ENCODE assay signal across 12 cellular contexts in the genomic region with DNA sequence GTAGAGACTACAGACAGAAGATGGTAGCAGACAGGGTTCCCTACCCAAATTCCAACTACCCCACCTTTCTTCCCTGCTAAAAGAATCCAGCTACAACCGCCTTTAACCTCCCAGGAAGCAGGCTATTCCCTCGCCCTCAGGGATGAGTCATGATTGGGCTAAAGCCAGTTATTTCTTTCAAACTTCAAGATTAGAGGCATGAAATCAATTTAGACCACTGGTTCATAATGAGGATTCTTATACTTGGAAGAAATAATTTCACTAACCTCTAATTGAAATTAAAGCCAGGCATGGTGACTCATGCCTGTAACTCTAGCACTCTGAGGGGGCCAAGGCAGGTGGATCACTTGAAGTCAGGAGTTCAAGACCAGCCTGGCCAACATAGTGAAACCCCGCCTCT. TPM values are rescaled to one million over a fixed set of nuclear protein-coding genes. Genes with fewer than 3 reads are reported as not detected.
A peak's percentile ranks its signal among the peaks of the same experiment; 100 is the strongest.
DNase-seq lines count a peak whose midpoint lies in the region; ATAC-seq and TF ChIP-seq lines count a peak whose summit lies in the region.
"Had no signal": no experiment of that assay in that cellular context is flagged by ENCODE, and none has a peak within 500 bp of the region (broad histone marks: within the 10 kb centered on the region; RNA-seq: fewer than 3 reads in every experiment).

No MANE protein-coding gene starts in this region.

- no peak overlapping the region for H3K27ac ChIP-seq in thyroid gland
- H3K27ac ChIP-seq: lower lobe of right lung had no signal

- no peak overlapping the region for H3K27ac Mint-ChIP-seq in activated naive CD4-positive, alpha-beta T cell treated with anti-CD3 and anti-CD28 coated beads, Interleukin-2, amount 50 U/mL, for 72 hours

- WGBS in thyroid gland, 2 donors = 61 to 80% methylated on average over 3 of the region's 3 CpGs

- H3K4me1 ChIP-seq in skeletal muscle satellite cell (ENCODE audit: control insufficient read depth, insufficient read depth, low read length) = peaks cover 11% of the 10 kb centered on the region
- H3K4me1 ChIP-seq in thyroid gland = peaks cover 26 to 27% of the 10 kb centered on the region in 2 donors
- H3K4me1 ChIP-seq: BE2C had no signal

- no peaks in the 10 kb centered on the region for H3K9me3 Mint-ChIP-seq in activated naive CD4-positive, alpha-beta T cell treated with anti-CD3 and anti-CD28 coated beads, Interleukin-2, amount 50 U/mL, for 72 hours

- H3K4me2 ChIP-seq in skeletal muscle satellite cell (ENCODE audit: low read length) = peak overlapping the region; percentile 22

- TF ChIP-seq CTCF in thyroid gland (IDR thresholded peaks at IDR 0.05) = no peak

- intact Hi-C loops in Right ventricle myocardium superior (cut with DNase I) (no loop called here), cardiac septum (cut with DNase I) (no loop called here), thyroid gland (cut with DNase I) (no loop called here)

- peak; percentile 39 for ATAC-seq in Right ventricle myocardium superior (ENCODE audit: poor library complexity)
- ATAC-seq in activated naive CD4-positive, alpha-beta T cell treated with anti-CD3 and anti-CD28 coated beads, Interleukin-2, amount 50 U/mL, for 72 hours = no peak

- H3K9me3 ChIP-seq in skeletal muscle satellite cell (replicated peaks; ENCODE audit: low read length) (no peaks in the 10 kb centered on the region), thyroid gland (no peaks in the 10 kb centered on the region)
- H3K9me3 ChIP-seq: BE2C, lower lobe of right lung had no signal

- DNase-seq in Right ventricle myocardium superior (no peak), cardiac septum (ENCODE audit: low spot score) (no peak), SW 1271 (lab: John Stamatoyannopoulos, UW) (peak; percentile 5 to 63), fibroblast of the conjunctiva (ENCODE audit: low read depth) (peak; percentile 43), thyroid gland (no peak)
- DNase-seq in activated CD8-positive, alpha-beta memory T cell treated with anti-CD3 and anti-CD28 coated beads, Interleukin-2, amount 50 U/mL, for 48 hours = no peak
- no peak for DNase-seq in activated naive CD4-positive, alpha-beta T cell treated with anti-CD3 and anti-CD28 coated beads, Interleukin-2, amount 50 U/mL, for 72 hours (ENCODE audit: low spot score in 2 of 2)
- DNase-seq: BE2C; lower lobe of right lung; NCI-H1930; stimulated activated naive CD4-positive, alpha-beta T cell treated with Interleukin-2 at 50 U/mL for 16 hours had no signal

- peak overlapping the region; percentile 21 for H3K9ac ChIP-seq in skeletal muscle satellite cell (ENCODE audit: low read depth, low read length)

- H3K27me3 ChIP-seq in skeletal muscle satellite cell (ENCODE audit: control insufficient read depth, insufficient read depth, low read length) (no peaks in the 10 kb centered on the region), thyroid gland (no peaks in the 10 kb centered on the region)
- H3K27me3 ChIP-seq: BE2C had no signal

- no peak for TF ChIP-seq POLR2A in thyroid gland (IDR thresholded peaks at IDR 0.05)

- H3K36me3 Mint-ChIP-seq in activated naive CD4-positive, alpha-beta T cell treated with anti-CD3 and anti-CD28 coated beads, Interleukin-2, amount 50 U/mL, for 72 hours = peaks cover 7 to 28% of the 10 kb centered on the region in 2 donors

- H3K36me3 ChIP-seq in skeletal muscle satellite cell (ENCODE audit: insufficient read depth, low read length) = peaks cover 32% of the 10 kb centered on the region
- H3K36me3 ChIP-seq in thyroid gland = no peaks in the 10 kb centered on the region
- H3K36me3 ChIP-seq: BE2C had no signal

- no peak overlapping the region for H3K4me3 ChIP-seq in skeletal muscle satellite cell (ENCODE audit: low read length)
- H3K4me3 ChIP-seq in thyroid gland (replicated peaks in 1 of 3) = no peak overlapping the region
- H3K4me3 ChIP-seq: lower lobe of right lung had no signal

RNA-seq across cellular contexts. Expression of a gene that starts 20.0 kb away (rescaled TPM):
- total RNA-seq in Right ventricle myocardium superior = 164 TPM
- 222 TPM for total RNA-seq in cardiac septum
- total RNA-seq in skeletal muscle satellite cell (2012; rRNA removed) = 206 and 237 TPM in 2 replicates
- total RNA-seq in activated naive CD4-positive, alpha-beta T cell treated with anti-CD3 and anti-CD28 coated beads, Interleukin-2, amount 50 U/mL, for 72 hours = 100 to 1,000 TPM; 213 to 262 TPM
- total RNA-seq in thyroid gland = 100 to 1,000 TPM; 155 to 273 (median 184) TPM

RNA-seq across cellular contexts. Expression of a gene that starts 20.5 kb away (rescaled TPM):
- 0.65 TPM for total RNA-seq in Right ventricle myocardium superior
- total RNA-seq in cardiac septum = 1.2 TPM
- total RNA-seq in skeletal muscle satellite cell (2012; rRNA removed) = 3.3 and 4.2 TPM in 2 replicates
- total RNA-seq in activated naive CD4-positive, alpha-beta T cell treated with anti-CD3 and anti-CD28 coated beads, Interleukin-2, amount 50 U/mL, for 72 hours = 1 to 10 TPM in 1 of 2 donors, under 1 TPM in 1; 0.91 to 1.3 TPM
- total RNA-seq in thyroid gland = 10 to 100 TPM in 2 of 4 donors, 1 to 10 TPM in 2; 4.7 to 17.9 (median 11.3) TPM

Comparison
In these comparisons a context has a peak if more than half of its experiments do, and no peak if none do; other contexts are left out.
1. DNase-seq: peak in SW 1271 (2 of 2) and fibroblast of the conjunctiva (single experiment); none in Right ventricle myocardium superior (single experiment), cardiac septum (single experiment), activated CD8-positive, alpha-beta memory T cell treated with anti-CD3 and anti-CD28 coated beads, Interleukin-2, amount 50 U/mL, for 48 hours (single experiment), activated naive CD4-positive, alpha-beta T cell treated with anti-CD3 and anti-CD28 coated beads, Interleukin-2, amount 50 U/mL, for 72 hours (0 of 2) and thyroid gland (0 of 2).